12 cellular contexts compared by ENCODE assay signal in the genomic region with DNA sequence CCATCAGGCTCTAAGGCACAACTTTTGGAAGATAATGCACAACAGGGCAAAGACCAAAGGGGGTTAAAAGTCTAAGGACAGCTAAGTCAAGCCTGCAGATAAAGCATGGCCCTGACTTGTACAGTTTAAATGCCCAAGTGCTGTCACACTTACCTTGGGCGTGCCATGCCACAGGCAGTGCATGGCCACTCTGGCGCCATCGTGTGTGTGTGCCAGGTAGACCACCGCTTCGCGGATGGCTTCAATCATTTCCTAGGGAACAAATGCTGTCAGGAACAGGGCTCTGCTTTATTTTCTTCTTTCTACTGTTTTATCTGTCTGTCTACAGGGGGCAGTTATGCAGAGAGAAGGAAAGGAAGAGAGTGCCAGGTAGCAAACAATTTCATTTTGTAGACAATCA. TPM values are rescaled to one million over a fixed set of nuclear protein-coding genes. Genes with fewer than 3 reads are reported as not detected.
DNase-seq lines count a peak whose midpoint lies in the region; ATAC-seq and TF ChIP-seq lines count a peak whose summit lies in the region.
"Had no signal": no experiment of that assay in that cellular context is flagged by ENCODE, and none has a peak within 500 bp of the region (broad histone marks: within the 10 kb centered on the region; RNA-seq: fewer than 3 reads in every experiment).

No MANE protein-coding gene starts in this region.

- H3K27me3 ChIP-seq in heart right ventricle: no peaks in the 10 kb centered on the region
- no peaks in the 10 kb centered on the region for H3K27me3 ChIP-seq in right atrium auricular region
- H3K27me3 ChIP-seq in left ventricle myocardium inferior (ENCODE audit: low read depth): no peaks in the 10 kb centered on the region
- H3K27me3 ChIP-seq in upper lobe of right lung: no peaks in the 10 kb centered on the region
- H3K27me3 ChIP-seq: dorsolateral prefrontal cortex had no signal

- H3K36me3 ChIP-seq in heart right ventricle (peaks cover 0 to 95% (median 29%) of the 10 kb centered on the region in 9 donors), right atrium auricular region (peaks cover 52% of the 10 kb centered on the region), left ventricle myocardium inferior (peaks cover 73% of the 10 kb centered on the region), upper lobe of right lung (peaks cover 82% of the 10 kb centered on the region)

- H3K4me3 ChIP-seq in heart right ventricle: no peak overlapping the region
- H3K4me3 ChIP-seq in right atrium auricular region: no peak overlapping the region
- no peak overlapping the region for H3K4me3 ChIP-seq in WI38 (ENCODE audit: low read depth, low read length)
- no peak overlapping the region for H3K4me3 ChIP-seq in left ventricle myocardium inferior
- no peak overlapping the region for H3K4me3 ChIP-seq in upper lobe of right lung
- H3K4me3 ChIP-seq: dorsolateral prefrontal cortex, GM23248 had no signal

- intact Hi-C loops in heart right ventricle (cut with DNase I): loop anchor here in 1 of 10 donors (10.0 kb wide), 1 partner anchor 690 kb away; no protein-coding TSS in a partner anchor
- intact Hi-C loops in left ventricle myocardium inferior (cut with micrococcal nuclease): no loop called here
- intact Hi-C loops in upper lobe of right lung (cut with DNase I): no loop called here

- no peak for DNase-seq in heart right ventricle
- no peak for DNase-seq in right atrium auricular region (ENCODE audit: low spot score)
- no peak for DNase-seq in left ventricle myocardium inferior
- no peak for DNase-seq in upper lobe of right lung
- DNase-seq in NCI-H524 treated with DMSO at 0.1 percent for 48 hours (lab: John Stamatoyannopoulos, UW): no peak
- DNase-seq in NCI-H2107 treated with DMSO at 0.1 percent for 48 hours (lab: John Stamatoyannopoulos, UW; ENCODE audit: unreplicated experiment): no peak
- DNase-seq: dorsolateral prefrontal cortex, GM23248, immature natural killer cell, NCI-H2029 had no signal

- peak in 4 of 8 donors; percentile 28 to 64 (median 39) for ATAC-seq in heart right ventricle
- peak; percentile 45 for ATAC-seq in upper lobe of right lung
- ATAC-seq in HG03159 (IDR thresholded peaks at IDR 0.05; ENCODE audit: unreplicated experiment): no peak

- no peaks in the 10 kb centered on the region for H3K9me3 ChIP-seq in heart right ventricle
- H3K9me3 ChIP-seq in right atrium auricular region: no peaks in the 10 kb centered on the region
- no peaks in the 10 kb centered on the region for H3K9me3 ChIP-seq in left ventricle myocardium inferior (replicated peaks)
- H3K9me3 ChIP-seq in upper lobe of right lung: no peaks in the 10 kb centered on the region

- H3K4me1 ChIP-seq in heart right ventricle (no peaks in the 10 kb centered on the region), right atrium auricular region (no peaks in the 10 kb centered on the region), left ventricle myocardium inferior (peaks cover 5% of the 10 kb centered on the region), upper lobe of right lung (peaks cover 2% of the 10 kb centered on the region)

- TF ChIP-seq CTCF in heart right ventricle (IDR thresholded peaks at IDR 0.05): peak in 5 of 9 donors; percentile 7 to 35 (median 27)
- peak in 1 of 2 donors; percentile 39 for TF ChIP-seq CTCF in right atrium auricular region (IDR thresholded peaks at IDR 0.05)
- TF ChIP-seq CTCF in WI38 (IDR thresholded peaks at IDR 0.05; ENCODE audit: low read depth, low read length): 0 out of 2 replicates have a peak, but pooled peaks have one; percentile 8
- TF ChIP-seq CTCF in left ventricle myocardium inferior (IDR thresholded peaks at IDR 0.05; ENCODE audit: borderline replicate concordance): peak; percentile 23
- TF ChIP-seq CTCF in upper lobe of right lung (IDR thresholded peaks at IDR 0.05): peak; percentile 11

- 74 to 86% methylated on average over 6 of the region's 6 CpGs for WGBS in heart right ventricle, 2 donors

- H3K27ac ChIP-seq in heart right ventricle (no peak overlapping the region), right atrium auricular region (no peak overlapping the region), left ventricle myocardium inferior (replicated peaks) (no peak overlapping the region), upper lobe of right lung (no peak overlapping the region)
- H3K27ac ChIP-seq: dorsolateral prefrontal cortex, GM23248 had no signal

RNA-seq across cellular contexts. Expression of a gene that starts 19.3 kb away (rescaled TPM):
- total RNA-seq in heart right ventricle (10 to 100 TPM; 12.4 to 25.2 (median 16.0) TPM), right atrium auricular region (10 to 100 TPM; 13.5 to 14.3 TPM), left ventricle myocardium inferior (15.1 TPM), upper lobe of right lung (40.4 TPM)
- 10 to 100 TPM; 15.4 to 24.7 TPM for polyA plus RNA-seq in heart right ventricle
